ENCODE assay signal across 11 cellular contexts in the genomic region with DNA sequence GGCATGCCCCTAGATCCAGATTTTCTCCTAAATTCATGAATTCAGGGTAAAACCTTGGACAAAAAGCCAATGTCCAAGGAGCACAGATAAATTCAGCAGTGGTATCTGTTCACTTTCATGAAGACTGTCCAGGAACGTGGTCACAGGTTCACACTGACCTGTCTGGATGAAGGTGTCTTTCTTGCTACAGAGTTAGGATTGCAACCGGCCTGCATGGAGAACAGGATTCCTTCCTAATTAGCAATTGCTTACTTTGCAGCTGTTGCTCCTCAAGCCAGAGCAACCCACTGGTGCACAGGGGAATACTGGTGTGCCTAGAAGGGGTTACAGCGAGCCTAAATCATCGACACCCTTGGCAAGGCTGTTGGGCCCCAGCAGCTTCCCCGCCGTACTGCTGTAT. TPM values are rescaled to one million over a fixed set of nuclear protein-coding genes. Genes with fewer than 3 reads are reported as not detected.
"Had no signal": no experiment of that assay in that cellular context is flagged by ENCODE, and none has a peak within 500 bp of the region (broad histone marks: within the 10 kb centered on the region; RNA-seq: fewer than 3 reads in every experiment).

No MANE protein-coding gene starts in this region.

- H3K4me2 ChIP-seq: GM23338 had no signal

- H3K36me3 ChIP-seq: HAP-1 had no signal

- DNase-seq: GM23248, GOT3, H7, H9, HCEC 1CT, HFFc6 had no signal

- H3K9me3 ChIP-seq: HAP-1 had no signal

- H3K9ac ChIP-seq: GM23248 had no signal

- ATAC-seq: GM23338, HCT116 had no signal

- H2AFZ ChIP-seq: GM23248, GM23338 had no signal

- H3K4me3 ChIP-seq: GM23248, GM23338, HAP-1 had no signal

- H3K27ac ChIP-seq: GM23248 had no signal

- FAIRE-seq: H1, H54 had no signal

RNA-seq across cellular contexts. Expression of a gene that starts 47.6 kb away (rescaled TPM):
- total RNA-seq: GM23248 had no signal
- polyA plus RNA-seq: GM23248 had no signal
